ENCODE assay signal across 10 cellular contexts in genomic region chr18:77087391-77088141, GRCh38. TPM values are rescaled to one million over a fixed set of nuclear protein-coding genes. Genes with fewer than 3 reads are reported as not detected.
DNase-seq lines count a peak whose midpoint lies in the region; ATAC-seq and TF ChIP-seq lines count a peak whose summit lies in the region.
"Had no signal": no experiment of that assay in that cellular context is flagged by ENCODE, and none has a peak within 500 bp of the region (broad histone marks: within the 10 kb centered on the region; RNA-seq: fewer than 3 reads in every experiment).

No MANE protein-coding gene starts in this region.

- peak overlapping the region; percentile 31 for H3K27ac Mint-ChIP-seq in stimulated activated naive B cell treated with anti-CD40 and anti-IgM and Interleukin-4, amounts not matched to agents 10 μg/mL and 1 μg/mL and 100 μg/mL, for 72 hours

- H3K9me3 Mint-ChIP-seq in stimulated activated naive B cell treated with anti-CD40 and anti-IgM and Interleukin-4, amounts not matched to agents 10 μg/mL and 1 μg/mL and 100 μg/mL, for 72 hours: no peaks in the 10 kb centered on the region

- TF ChIP-seq CTCF in NB4 (IDR thresholded peaks at IDR 0.05; ENCODE audit: low read depth, low read length): no peak

- ATAC-seq in stimulated activated naive B cell treated with anti-CD40 and anti-IgM and Interleukin-4, amounts not matched to agents 10 μg/mL and 1 μg/mL and 100 μg/mL, for 72 hours (replicated peaks): no peak
- ATAC-seq: activated CD4-positive, CD25-positive, alpha-beta regulatory T cell treated with anti-CD3 and anti-CD28 coated beads, Interleukin-2, amount 50 U/mL, for 24 hours had no signal

- no peak for DNase-seq in NB4 (ENCODE audit: low read depth)
- peak; percentile 22 for DNase-seq in fibroblast of gingiva (ENCODE audit: low read depth)
- peak; percentile 36 for DNase-seq in medulla oblongata (ENCODE audit: extremely low spot score)
- no peak for DNase-seq in stimulated activated naive B cell treated with anti-CD40 and anti-IgM and Interleukin-4, amounts not matched to agents 10 μg/mL and 1 μg/mL and 100 μg/mL, for 72 hours
- DNase-seq in CD1c-positive myeloid dendritic cell (ENCODE audit: extremely low spot score): no peak
- no peak for DNase-seq in NOMO-1 treated with dmso at 0.1 percent for 144 hours (lab: John Stamatoyannopoulos, UW; ENCODE audit: unreplicated experiment)
- DNase-seq in amniotic stem cell (lab: John Stamatoyannopoulos, UW): no peak
- DNase-seq in H4 (ENCODE audit: low spot score): no peak
- DNase-seq: stimulated activated CD4-positive, alpha-beta T cell treated with anti-CD3 and anti-CD28 coated beads, Interleukin-4, amount 100 ng/mL, for 1 hour had no signal

- H3K4me3 ChIP-seq in NB4 (ENCODE audit: low read depth, low read length): peak overlapping the region; percentile 42

- TF ChIP-seq POLR2A in NB4 (IDR thresholded peaks at IDR 0.05; ENCODE audit: extremely low read depth, insufficient read length): no peak

- no peak overlapping the region for H3K4me3 Mint-ChIP-seq in stimulated activated naive B cell treated with anti-CD40 and anti-IgM and Interleukin-4, amounts not matched to agents 10 μg/mL and 1 μg/mL and 100 μg/mL, for 72 hours

- H3K36me3 Mint-ChIP-seq in stimulated activated naive B cell treated with anti-CD40 and anti-IgM and Interleukin-4, amounts not matched to agents 10 μg/mL and 1 μg/mL and 100 μg/mL, for 72 hours: peaks cover 30 to 53% of the 10 kb centered on the region in 2 donors

- H3K4me1 Mint-ChIP-seq in stimulated activated naive B cell treated with anti-CD40 and anti-IgM and Interleukin-4, amounts not matched to agents 10 μg/mL and 1 μg/mL and 100 μg/mL, for 72 hours: peaks cover 26 to 55% of the 10 kb centered on the region in 2 donors

- no peaks in the 10 kb centered on the region for H3K27me3 Mint-ChIP-seq in stimulated activated naive B cell treated with anti-CD40 and anti-IgM and Interleukin-4, amounts not matched to agents 10 μg/mL and 1 μg/mL and 100 μg/mL, for 72 hours

RNA-seq across cellular contexts. Expression of gene MBP, which starts 45.0 kb away (rescaled TPM):
- total RNA-seq in H4 (2014; rRNA removed; shearing (Covaris generic)): 0.35 TPM in 1 of 2 replicates, not detected in the other

Comparison
In these comparisons a context has a peak if more than half of its experiments do, and no peak if none do; other contexts are left out.
1. DNase-seq: peak in fibroblast of gingiva (single experiment) and medulla oblongata (single experiment); none in NB4 (single experiment), stimulated activated naive B cell treated with anti-CD40 and anti-IgM and Interleukin-4, amounts not matched to agents 10 μg/mL and 1 μg/mL and 100 μg/mL, for 72 hours (single experiment), CD1c-positive myeloid dendritic cell (single experiment), NOMO-1 treated with dmso at 0.1 percent for 144 hours (single experiment), amniotic stem cell (single experiment) and H4 (single experiment).